ENCODE assay signal across 18 cellular contexts in the genomic region with DNA sequence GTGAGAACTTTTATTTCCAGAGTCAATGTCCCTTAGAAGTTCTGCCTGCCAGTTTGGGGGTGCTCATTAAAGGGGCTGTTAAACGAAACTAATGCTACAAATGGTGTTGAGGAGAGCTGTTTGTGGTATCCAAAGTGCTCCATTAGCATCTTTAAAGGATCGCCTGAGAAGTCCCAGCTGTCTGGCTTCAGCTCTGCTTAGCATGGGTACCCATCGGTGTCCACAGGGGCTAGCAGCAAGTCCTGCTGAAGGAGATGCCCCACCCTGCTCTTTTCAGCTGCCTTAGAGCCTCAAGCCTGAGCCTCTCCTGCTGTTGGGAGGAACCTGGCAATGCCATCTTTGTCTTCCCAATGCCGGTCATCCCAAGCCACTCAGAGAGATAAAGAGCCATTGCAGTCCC.
"Had no signal": no experiment of that assay in that cellular context is flagged by ENCODE, and none has a peak within 500 bp of the region (broad histone marks: within the 10 kb centered on the region; RNA-seq: fewer than 3 reads in every experiment).

No MANE protein-coding gene starts in this region.

- H3K9me3 Mint-ChIP-seq: activated CD8-positive, alpha-beta T cell treated with anti-CD3 and anti-CD28 coated beads for 36 hours; immature natural killer cell; natural killer cell treated with Interleukin-12 subunit alpha and Interleukin-12 subunit beta and Interleukin-15 and Interleukin-18, amount 100 ng/mL, for 72 hours; stimulated activated naive B cell treated with anti-CD40 and anti-IgM and Interleukin-4, amounts not matched to agents 10 μg/mL and 1 μg/mL and 100 μg/mL, for 72 hours; T-cell had no signal

- H3K9me3 ChIP-seq: colonic mucosa, right lobe of liver, upper lobe of left lung had no signal

- ATAC-seq: activated CD8-positive, alpha-beta T cell treated with anti-CD3 and anti-CD28 coated beads for 36 hours; natural killer cell treated with Interleukin-12 subunit alpha and Interleukin-12 subunit beta and Interleukin-15 and Interleukin-18, amount 100 ng/mL, for 72 hours; right lobe of liver; stimulated activated naive B cell treated with anti-CD40 and anti-IgM and Interleukin-4, amounts not matched to agents 10 μg/mL and 1 μg/mL and 100 μg/mL, for 72 hours; T-cell had no signal

- H3K4me3 Mint-ChIP-seq: activated CD8-positive, alpha-beta T cell treated with anti-CD3 and anti-CD28 coated beads for 36 hours; immature natural killer cell; natural killer cell treated with Interleukin-12 subunit alpha and Interleukin-12 subunit beta and Interleukin-15 and Interleukin-18, amount 100 ng/mL, for 72 hours; stimulated activated naive B cell treated with anti-CD40 and anti-IgM and Interleukin-4, amounts not matched to agents 10 μg/mL and 1 μg/mL and 100 μg/mL, for 72 hours; T-cell had no signal

- H3K27ac Mint-ChIP-seq: activated CD8-positive, alpha-beta T cell treated with anti-CD3 and anti-CD28 coated beads for 36 hours; progenitor cell of endocrine pancreas; stimulated activated naive B cell treated with anti-CD40 and anti-IgM and Interleukin-4, amounts not matched to agents 10 μg/mL and 1 μg/mL and 100 μg/mL, for 72 hours; T-cell had no signal

- FAIRE-seq: endothelial cell of umbilical vein, frontal cortex had no signal

- H3K36me3 ChIP-seq: colonic mucosa, WERI-Rb-1 had no signal

- H3K36me3 Mint-ChIP-seq: natural killer cell treated with Interleukin-12 subunit alpha and Interleukin-12 subunit beta and Interleukin-15 and Interleukin-18, amount 100 ng/mL, for 72 hours had no signal

- H3K27me3 ChIP-seq: colonic mucosa, right lobe of liver, upper lobe of left lung had no signal

- H3K4me3 ChIP-seq: colonic mucosa, right lobe of liver, upper lobe of left lung had no signal

- H3K27me3 Mint-ChIP-seq: activated CD8-positive, alpha-beta T cell treated with anti-CD3 and anti-CD28 coated beads for 36 hours; natural killer cell treated with Interleukin-12 subunit alpha and Interleukin-12 subunit beta and Interleukin-15 and Interleukin-18, amount 100 ng/mL, for 72 hours; progenitor cell of endocrine pancreas; stimulated activated naive B cell treated with anti-CD40 and anti-IgM and Interleukin-4, amounts not matched to agents 10 μg/mL and 1 μg/mL and 100 μg/mL, for 72 hours; T-cell had no signal

- DNase-seq: activated CD4-positive, alpha-beta T cell treated with anti-CD3 and anti-CD28 coated beads for 4 hours; activated CD8-positive, alpha-beta memory T cell treated with anti-CD3 and anti-CD28 coated beads, Interleukin-2, amount 50 U/mL, for 4 hours; activated CD8-positive, alpha-beta T cell treated with anti-CD3 and anti-CD28 coated beads for 36 hours; activated naive CD4-positive, alpha-beta T cell; colonic mucosa; effector CD4-positive, alpha-beta T cell; immature natural killer cell; mammary epithelial cell; right lobe of liver; stimulated activated naive B cell treated with anti-CD40 and anti-IgM and Interleukin-4, amounts not matched to agents 10 μg/mL and 1 μg/mL and 100 μg/mL, for 72 hours; substantia nigra; T-cell; upper lobe of left lung; WERI-Rb-1 had no signal

- H3K27ac ChIP-seq: colonic mucosa, right lobe of liver, WERI-Rb-1 had no signal
